Comparison of ENCODE assay signal across 9 cellular contexts in genomic region chr4:1055721-1056590, GRCh38. TPM values are rescaled to one million over a fixed set of nuclear protein-coding genes. Genes with fewer than 3 reads are reported as not detected.
A peak's percentile ranks its signal among the peaks of the same experiment; 100 is the strongest.
DNase-seq lines count a peak whose midpoint lies in the region; ATAC-seq and TF ChIP-seq lines count a peak whose summit lies in the region.
"Had no signal": no experiment of that assay in that cellular context is flagged by ENCODE, and none has a peak within 500 bp of the region (broad histone marks: within the 10 kb centered on the region; RNA-seq: fewer than 3 reads in every experiment).

No MANE protein-coding gene starts in this region.

- POLR2A ChIA-PET in SK-N-SH (lab: Yijun Ruan, JAX), result no interaction called here

- no peaks in the 10 kb centered on the region for H3F3A ChIP-seq in SK-N-SH (replicated peaks; ENCODE audit: insufficient read depth)

- whole genome bisulfite sequencing in SK-N-SH (ENCODE audit: low lambda C conversion rate), result 24% methylated on average over 26 of the region's 34 CpGs

- no peak overlapping the region for H3K27ac ChIP-seq in SK-N-SH (ENCODE audit: low read depth in 2 of 2, low read length in 1 of 2)

- CTCF ChIA-PET in SK-N-SH (lab: Yijun Ruan, JAX), result interaction anchor here (1.0 kb wide), 1 partner anchor 18 kb away, joined by 3 read pairs; no protein-coding TSS in a partner anchor

- ATAC-seq in GM19467 (IDR thresholded peaks at IDR 0.05; ENCODE audit: unreplicated experiment) (peak; percentile 75), left lobe of liver (peak; percentile 52), HG03095 (IDR thresholded peaks at IDR 0.05; ENCODE audit: unreplicated experiment) (no peak)

- no peaks in the 10 kb centered on the region for H4K20me1 ChIP-seq in SK-N-SH (ENCODE audit: insufficient read depth)

- TF ChIP-seq CTCF in SK-N-SH (IDR thresholded peaks at IDR 0.05), result no peak

- H3K9ac ChIP-seq in SK-N-SH, result no peak overlapping the region

- H3K27me3 ChIP-seq in SK-N-SH (ENCODE audit: insufficient read depth), result peaks cover 82% of the 10 kb centered on the region

- no peaks in the 10 kb centered on the region for H3K9me2 ChIP-seq in SK-N-SH

- TF ChIP-seq RAD21 in SK-N-SH (IDR thresholded peaks at IDR 0.05; ENCODE audit: low read length), result no peak

- no peaks in the 10 kb centered on the region for H3K79me2 ChIP-seq in SK-N-SH (ENCODE audit: insufficient read depth)

- TF ChIP-seq EP300 in SK-N-SH (IDR thresholded peaks at IDR 0.05; ENCODE audit: borderline replicate concordance in 1 of 2, low read depth in 1 of 2, low read length in 1 of 2), result no peak

- H3K4me3 ChIP-seq in SK-N-SH (ENCODE audit: low read depth in 2 of 2, low read length in 1 of 2), result no peak overlapping the region

- H3K36me3 ChIP-seq in SK-N-SH (replicated peaks in 1 of 2; ENCODE audit: control insufficient read depth in 1 of 2, insufficient read depth in 2 of 2, low read length in 1 of 2), result no peaks in the 10 kb centered on the region

- no peaks in the 10 kb centered on the region; a peak in 2 of 4 replicates for H3K4me1 ChIP-seq in SK-N-SH (ENCODE audit: control insufficient read depth in 1 of 2, insufficient read depth in 2 of 2, low read depth in 1 of 2, low read length in 1 of 2)

- no peaks in the 10 kb centered on the region for H3K9me3 ChIP-seq in SK-N-SH

- H3K4me2 ChIP-seq in SK-N-SH, result no peak overlapping the region

- H2AFZ ChIP-seq in SK-N-SH (ENCODE audit: low read depth), result no peak overlapping the region

- DNase-seq in SK-N-SH (peak; percentile 65), left lobe of liver (ENCODE audit: low spot score) (no peak), NCI-H510A (lab: John Stamatoyannopoulos, UW) (no peak), DMS114 treated with DMSO at 0.1 percent for 48 hours (lab: John Stamatoyannopoulos, UW; ENCODE audit: unreplicated experiment) (no peak)
- peak; percentile 70 for DNase-seq in activated gamma-delta T cell treated with anti-CD3 and anti-CD28 coated beads, Interleukin-2, amount 50 U/mL, for 16 hours (ENCODE audit: low read depth)
- DNase-seq in stimulated activated CD8-positive, alpha-beta memory T cell treated with anti-CD3 and anti-CD28 coated beads, Interleukin-7, amount 100 ng/mL, for 24 hours (ENCODE audit: low read depth), result peak; percentile 52

TF ChIP-seq in SK-N-SH, 30 proteins besides CTCF, POLR2A, EP300 and RAD21:
- TF ChIP-seq RXRA (IDR thresholded peaks at IDR 0.05; ENCODE audit: borderline replicate concordance, low read depth), result no peak
- TF ChIP-seq NRF1 (IDR thresholded peaks at IDR 0.05; ENCODE audit: low read depth, low read length), result no peak
- no peak for TF ChIP-seq SIN3A (IDR thresholded peaks at IDR 0.05; ENCODE audit: borderline replicate concordance, low read depth, low read length)
- no peak for TF ChIP-seq FOXM1 (IDR thresholded peaks at IDR 0.05; ENCODE audit: low read depth)
- TF ChIP-seq RCOR1 (IDR thresholded peaks at IDR 0.05; ENCODE audit: low read length), result no peak
- TF ChIP-seq TAF1 (IDR thresholded peaks at IDR 0.05; ENCODE audit: borderline replicate concordance, low read depth, low read length), result no peak

RNA-seq across cellular contexts. Expression of gene FGFRL1, which starts 44.5 kb away (rescaled TPM):
- polyA plus RNA-seq in SK-N-SH (2012; rRNA removed), result 18.9 and 22.5 TPM in 2 replicates
- polyA plus RNA-seq in SK-N-SH (2012; cell fraction: cytosol; rRNA removed), result 11.5 and 26.0 TPM in 2 replicates
- polyA plus RNA-seq in SK-N-SH (2012; cell fraction: nucleus; rRNA removed), result 32.3 and 42.1 TPM in 2 replicates
- 64.8 TPM for total RNA-seq in left lobe of liver

RNA-seq across cellular contexts. Expression of gene RNF212, which starts 57.4 kb away (rescaled TPM):
- 7.0 and 9.3 TPM in 2 replicates for polyA plus RNA-seq in SK-N-SH (2012; rRNA removed)
- 6.6 and 7.1 TPM in 2 replicates for polyA plus RNA-seq in SK-N-SH (2012; cell fraction: cytosol; rRNA removed)
- 21.0 and 25.2 TPM in 2 replicates for polyA plus RNA-seq in SK-N-SH (2012; cell fraction: nucleus; rRNA removed)
- total RNA-seq in left lobe of liver, result 0.25 TPM
- total RNA-seq: LHCN-M2 had no signal

Comparison
In these comparisons a context has a peak if more than half of its experiments do, and no peak if none do; other contexts are left out.
1. DNase-seq: peak in SK-N-SH (single experiment), activated gamma-delta T cell treated with anti-CD3 and anti-CD28 coated beads, Interleukin-2, amount 50 U/mL, for 16 hours (single experiment) and stimulated activated CD8-positive, alpha-beta memory T cell treated with anti-CD3 and anti-CD28 coated beads, Interleukin-7, amount 100 ng/mL, for 24 hours (single experiment); none in left lobe of liver (single experiment), NCI-H510A (single experiment) and DMS114 treated with DMSO at 0.1 percent for 48 hours (single experiment).